Comparison of ENCODE assay signal across 8 cellular contexts in genomic region chrX:30488092-30488491, GRCh38.
DNase-seq lines count a peak whose midpoint lies in the region; ATAC-seq and TF ChIP-seq lines count a peak whose summit lies in the region.

No MANE protein-coding gene starts in this region.

- CTCF ChIA-PET in HCT116 (lab: Charles Lee) = no interaction called here

- peak; percentile 52 for TF ChIP-seq RAD21 in HCT116 (IDR thresholded peaks at IDR 0.05; ENCODE audit: low read depth)

- no peak overlapping the region for H3K4me3 Mint-ChIP-seq in activated T-cell treated with anti-CD3 and anti-CD28 coated beads, Interleukin-2, amount 50 U/mL, for 4 hours

- H3K9me3 ChIP-seq in HCT116 (ENCODE audit: control insufficient read depth in 1 of 2, insufficient read depth in 1 of 2, low read depth in 1 of 2, low read length in 2 of 2) = no peaks in the 10 kb centered on the region

- DNase-seq in HCT116 (ENCODE audit: low read depth, low spot score) (peak; percentile 4), NCI-H345 treated with DMSO at 0.1 percent for 48 hours (lab: John Stamatoyannopoulos, UW; ENCODE audit: unreplicated experiment) (peak; percentile 9), medulla oblongata (ENCODE audit: extremely low spot score) (peak; percentile 1), retina (no peak), GF-D8 (lab: John Stamatoyannopoulos, UW) (no peak)
- no peak for DNase-seq in activated T-cell treated with anti-CD3 and anti-CD28 coated beads, Interleukin-2, amount 50 U/mL, for 4 hours
- no peak for DNase-seq in activated CD4-positive, CD25-positive, alpha-beta regulatory T cell treated with anti-CD3 and anti-CD28 coated beads, Interleukin-2, amount 50 U/mL, for 72 hours

- POLR2A ChIA-PET in HCT116 (lab: Charles Lee) = no interaction called here

- no peaks in the 10 kb centered on the region for H4K20me1 ChIP-seq in HCT116 (ENCODE audit: insufficient read depth)

- no peak overlapping the region for H3K4me2 ChIP-seq in HCT116 (ENCODE audit: low read length)

- H3K9me2 ChIP-seq in HCT116 (ENCODE audit: insufficient read depth) = no peaks in the 10 kb centered on the region

- no peaks in the 10 kb centered on the region for H3K9me3 Mint-ChIP-seq in activated T-cell treated with anti-CD3 and anti-CD28 coated beads, Interleukin-2, amount 50 U/mL, for 4 hours

- H3K4me1 Mint-ChIP-seq in activated T-cell treated with anti-CD3 and anti-CD28 coated beads, Interleukin-2, amount 50 U/mL, for 4 hours (ENCODE audit: low read depth) = no peaks in the 10 kb centered on the region

- H3K79me2 ChIP-seq in HCT116 (ENCODE audit: insufficient read depth, low read length) = no peaks in the 10 kb centered on the region

- BruUV-seq in HCT116 (replicated peaks; lab: Mats Ljungman, UMichigan) = no TSS peak

- TF ChIP-seq CTCF in HCT116 (IDR thresholded peaks at IDR 0.05 in 2 of 3, conservative IDR thresholded peaks at IDR 0.05 in 1 of 3; ENCODE audit: borderline replicate concordance in 1 of 3, insufficient read depth in 1 of 3, low read depth in 2 of 3, low read length in 2 of 3) = peak; percentile 16 to 39 (median 27); a peak in 3 of 6 replicates

- no peak overlapping the region for H3K9ac ChIP-seq in HCT116 (ENCODE audit: low read length)

- H3K27me3 Mint-ChIP-seq in activated T-cell treated with anti-CD3 and anti-CD28 coated beads, Interleukin-2, amount 50 U/mL, for 4 hours (ENCODE audit: low read depth) = peaks cover 3% of the 10 kb centered on the region

- H3K4me1 ChIP-seq in HCT116 (ENCODE audit: control insufficient read depth in 1 of 2, insufficient read depth in 2 of 2, low read length in 2 of 2) = no peaks in the 10 kb centered on the region

- H3K36me3 ChIP-seq in HCT116 (ENCODE audit: control insufficient read depth in 1 of 2, insufficient read depth in 2 of 2, low read length in 2 of 2) = no peaks in the 10 kb centered on the region

- intact Hi-C loops in HCT116 (cut with micrococcal nuclease) = loop anchor here (2.0 kb wide), 2 partner anchors 145 to 345 kb away; no protein-coding TSS in a partner anchor

- RAD21 ChIA-PET in HCT116 (lab: Charles Lee; ENCODE audit: low non-redundant PET in 1 of 2, low total read pairs in 2 of 2, uncharacterized antibody in 2 of 2, unreplicated experiment in 2 of 2) = no interaction called here

- no peak overlapping the region for H3K27ac ChIP-seq in HCT116 (ENCODE audit: low read depth, low read length)

- H3K27me3 ChIP-seq in HCT116 (ENCODE audit: insufficient read depth, low read length) = no peaks in the 10 kb centered on the region

- H2AFZ ChIP-seq in HCT116 (ENCODE audit: low read depth, low read length, poor library complexity, severe bottlenecking) = no peak overlapping the region

- no peaks in the 10 kb centered on the region for H3K36me3 Mint-ChIP-seq in activated T-cell treated with anti-CD3 and anti-CD28 coated beads, Interleukin-2, amount 50 U/mL, for 4 hours (ENCODE audit: insufficient read depth)

- no peak overlapping the region for H3K4me3 ChIP-seq in HCT116 (replicated peaks in 1 of 2; ENCODE audit: low read depth in 1 of 2, low read length in 2 of 2)

- ATAC-seq in GM18505 (IDR thresholded peaks at IDR 0.05; ENCODE audit: unreplicated experiment) = peak; percentile 80
- peak; percentile 54; the same call in 1 of the 2 replicates for ATAC-seq in HCT116
- ATAC-seq in activated T-cell treated with anti-CD3 and anti-CD28 coated beads, Interleukin-2, amount 50 U/mL, for 4 hours = no peak

- TF ChIP-seq POLR2A in GM18505 (IDR thresholded peaks at IDR 0.05; ENCODE audit: borderline replicate concordance, extremely low read depth, insufficient read depth, insufficient read length) (no peak), HCT116 (IDR thresholded peaks at IDR 0.05; ENCODE audit: borderline replicate concordance, extremely low read depth, insufficient read depth, insufficient read length) (no peak)

TF ChIP-seq in HCT116, 20 proteins besides CTCF, POLR2A, EP300 and RAD21:
- TF ChIP-seq ZFX (IDR thresholded peaks at IDR 0.05) = no peak
- no peak for TF ChIP-seq CBX3 (IDR thresholded peaks at IDR 0.05; ENCODE audit: low read depth)
- no peak for TF ChIP-seq ATF3 (IDR thresholded peaks at IDR 0.05)
- no peak for TF ChIP-seq ZNF274 (IDR thresholded peaks at IDR 0.05; ENCODE audit: low read depth, low read length)
- TF ChIP-seq YY1 (IDR thresholded peaks at IDR 0.05; ENCODE audit: extremely low read depth, insufficient replicate concordance, low read depth, low read length) = no peak
- no peak for TF ChIP-seq FOSL1 (IDR thresholded peaks at IDR 0.05; ENCODE audit: low read depth)

Comparison
In these comparisons a context has a peak if more than half of its experiments do, and no peak if none do; other contexts are left out.
1. ATAC-seq: peak in GM18505 (single experiment) and HCT116 (single experiment); none in activated T-cell treated with anti-CD3 and anti-CD28 coated beads, Interleukin-2, amount 50 U/mL, for 4 hours (0 of 2).
2. DNase-seq: peak in HCT116 (single experiment), NCI-H345 treated with DMSO at 0.1 percent for 48 hours (single experiment) and medulla oblongata (single experiment); none in retina (single experiment), activated T-cell treated with anti-CD3 and anti-CD28 coated beads, Interleukin-2, amount 50 U/mL, for 4 hours (single experiment), activated CD4-positive, CD25-positive, alpha-beta regulatory T cell treated with anti-CD3 and anti-CD28 coated beads, Interleukin-2, amount 50 U/mL, for 72 hours (single experiment) and GF-D8 (single experiment).